Comparison of ENCODE assay signal across 20 cellular contexts in genomic region chr2:99342536-99342935, GRCh38.
"Had no signal": no experiment of that assay in that cellular context is flagged by ENCODE, and none has a peak within 500 bp of the region (broad histone marks: within the 10 kb centered on the region; RNA-seq: fewer than 3 reads in every experiment).

No MANE protein-coding gene starts in this region.

- H3K27me3 Mint-ChIP-seq: dendritic cell treated with granulocyte-macrophage colony-stimulating factor and Interleukin-4, amounts not matched to agents 40 ng/mL and 50 ng/mL, for 4 days; effector memory CD8-positive, alpha-beta T cell; naive thymus-derived CD4-positive, alpha-beta T cell had no signal

- H3K4me3 Mint-ChIP-seq: dendritic cell treated with granulocyte-macrophage colony-stimulating factor and Interleukin-4, amounts not matched to agents 40 ng/mL and 50 ng/mL, for 4 days; effector memory CD8-positive, alpha-beta T cell had no signal

- H3K9me3 ChIP-seq: esophagus muscularis mucosa, gastrocnemius medialis, heart right ventricle, sigmoid colon, suprapubic skin, thyroid gland, upper lobe of left lung, uterus had no signal

- H3K36me3 ChIP-seq: esophagus muscularis mucosa, gastrocnemius medialis, heart right ventricle, sigmoid colon, suprapubic skin, thyroid gland, upper lobe of left lung, uterus had no signal

- ATAC-seq: effector memory CD8-positive, alpha-beta T cell; gastrocnemius medialis; heart right ventricle; naive thymus-derived CD4-positive, alpha-beta T cell had no signal

- H3K4me1 Mint-ChIP-seq: neural crest cell had no signal

- DNase-seq: effector memory CD8-positive, alpha-beta T cell; gastrocnemius medialis; heart right ventricle; hypothalamus; kidney glomerular epithelial cell; naive thymus-derived CD4-positive, alpha-beta T cell; posterior cingulate gyrus; sigmoid colon; stimulated activated CD4-positive, alpha-beta T cell treated with anti-CD3 and anti-CD28 coated beads, Interleukin-2, amount 100 ng/mL, for 24 hours; stimulated activated CD4-positive, alpha-beta T cell treated with anti-CD3 and anti-CD28 coated beads, Interleukin-4, amount 100 ng/mL, for 4 hours; stimulated activated naive CD4-positive, alpha-beta T cell; thyroid gland; upper lobe of left lung; uterus had no signal

- H3K27ac Mint-ChIP-seq: dendritic cell treated with granulocyte-macrophage colony-stimulating factor and Interleukin-4, amounts not matched to agents 40 ng/mL and 50 ng/mL, for 4 days had no signal

- H3K27ac ChIP-seq: epithelial cell of prostate, esophagus muscularis mucosa, gastrocnemius medialis, heart right ventricle, sigmoid colon, skin epidermis, suprapubic skin, thyroid gland, upper lobe of left lung, uterus had no signal

- H3K27me3 ChIP-seq: esophagus muscularis mucosa, gastrocnemius medialis, heart right ventricle, sigmoid colon, suprapubic skin, thyroid gland, upper lobe of left lung, uterus had no signal

- H3K4me3 ChIP-seq: esophagus muscularis mucosa, gastrocnemius medialis, heart right ventricle, sigmoid colon, skin epidermis, suprapubic skin, thyroid gland, upper lobe of left lung, uterus had no signal

- H3K9me3 Mint-ChIP-seq: dendritic cell treated with granulocyte-macrophage colony-stimulating factor and Interleukin-4, amounts not matched to agents 40 ng/mL and 50 ng/mL, for 4 days; effector memory CD8-positive, alpha-beta T cell; naive thymus-derived CD4-positive, alpha-beta T cell; neural crest cell had no signal
